Comparison of ENCODE assay signal across 16 cellular contexts in genomic region chr1:201291917-201292316, GRCh38. TPM values are rescaled to one million over a fixed set of nuclear protein-coding genes. Genes with fewer than 3 reads are reported as not detected.
"Had no signal": no experiment of that assay in that cellular context is flagged by ENCODE, and none has a peak within 500 bp of the region (broad histone marks: within the 10 kb centered on the region; RNA-seq: fewer than 3 reads in every experiment).

No MANE protein-coding gene starts in this region.

- H3K9me3 ChIP-seq: gastrocnemius medialis, heart left ventricle, psoas muscle, right lobe of liver, upper lobe of right lung had no signal

- DNase-seq: activated CD4-positive, alpha-beta T cell treated with anti-CD3 and anti-CD28 coated beads, Interleukin-2, amount 50 U/mL, for 48 hours; activated naive CD4-positive, alpha-beta T cell treated with anti-CD3 and anti-CD28 coated beads, Interleukin-2, amount 10 ng/mL, durations not matched to agents 7 days and 5 days; activated T-cell treated with anti-CD3 and anti-CD28 coated beads, Interleukin-2, amount 50 U/mL, for 1 hour; gastrocnemius medialis; heart left ventricle; immature natural killer cell; psoas muscle; right lobe of liver; stimulated activated naive CD8-positive, alpha-beta T cell treated with anti-CD3 and anti-CD28 coated beads, Interleukin-15, Interleukin-2, amounts not matched to agents 100 U/mL and 50 U/mL, for 24 hours; T-helper 9 cell; upper lobe of right lung had no signal

- H3K4me1 ChIP-seq: gastrocnemius medialis, heart left ventricle, psoas muscle, right lobe of liver, upper lobe of right lung had no signal

- H3K36me3 ChIP-seq: cardiac muscle cell, gastrocnemius medialis, heart left ventricle, right lobe of liver, upper lobe of right lung had no signal

- H3K27me3 ChIP-seq: right lobe of liver, upper lobe of right lung had no signal

- H3K27ac ChIP-seq: cardiac muscle cell, gastrocnemius medialis, heart left ventricle, psoas muscle, right lobe of liver, upper lobe of right lung had no signal

- H3K4me3 ChIP-seq: cardiac muscle cell, gastrocnemius medialis, heart left ventricle, lung, psoas muscle, right lobe of liver, upper lobe of right lung had no signal

- ATAC-seq: activated CD4-positive, CD25-positive, alpha-beta regulatory T cell treated with anti-CD3 and anti-CD28 coated beads, Interleukin-2, amount 50 U/mL, for 24 hours; gastrocnemius medialis; heart left ventricle; psoas muscle; right lobe of liver; stimulated activated naive CD8-positive, alpha-beta T cell treated with anti-CD3 and anti-CD28 coated beads, Interleukin-15, Interleukin-2, amounts not matched to agents 100 U/mL and 50 U/mL, for 24 hours; upper lobe of right lung had no signal

RNA-seq across cellular contexts. Expression of gene PKP1, which starts 8.6 kb away (rescaled TPM):
- total RNA-seq: activated T-helper 2 cell treated with anti-CD3 and anti-CD28 coated beads, Interferon-gamma antibody, Interleukin-2, Interleukin-4, amounts not matched to agents 10 μg/mL and 5 μg/mL and 100 μg/mL, durations not matched to agents 14 hours and 24 hours and 36 hours; right lobe of liver had no signal
- polyA plus RNA-seq: cardiac muscle cell, immature natural killer cell, neural cell had no signal
